Comparison of ENCODE assay signal across 1 cellular context in the genomic region with DNA sequence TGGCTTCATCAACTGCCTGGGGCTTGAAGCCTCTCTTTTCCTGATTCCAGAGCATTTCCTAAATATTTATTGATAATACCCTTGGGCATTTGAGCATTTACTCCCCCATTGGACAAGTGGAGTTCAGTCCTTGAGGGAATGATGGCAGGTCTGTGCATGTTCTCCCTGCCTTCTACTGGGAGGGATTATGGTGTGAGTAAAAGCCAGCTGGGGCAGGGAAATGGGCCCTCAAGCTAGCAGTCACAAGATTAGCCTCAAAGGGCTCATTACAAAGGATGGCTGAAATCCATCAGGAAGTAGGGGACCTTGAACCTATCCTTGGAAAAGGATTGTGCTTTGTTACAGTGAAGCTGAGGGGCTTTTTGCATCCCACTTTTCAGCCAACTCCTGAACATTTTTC.
TF ChIP-seq lines count a peak whose summit lies in the region.

No MANE protein-coding gene starts in this region.

TF ChIP-seq in H1, 55 proteins besides CTCF, POLR2A, EP300 and RAD21:
- TF ChIP-seq, protein P1, sequence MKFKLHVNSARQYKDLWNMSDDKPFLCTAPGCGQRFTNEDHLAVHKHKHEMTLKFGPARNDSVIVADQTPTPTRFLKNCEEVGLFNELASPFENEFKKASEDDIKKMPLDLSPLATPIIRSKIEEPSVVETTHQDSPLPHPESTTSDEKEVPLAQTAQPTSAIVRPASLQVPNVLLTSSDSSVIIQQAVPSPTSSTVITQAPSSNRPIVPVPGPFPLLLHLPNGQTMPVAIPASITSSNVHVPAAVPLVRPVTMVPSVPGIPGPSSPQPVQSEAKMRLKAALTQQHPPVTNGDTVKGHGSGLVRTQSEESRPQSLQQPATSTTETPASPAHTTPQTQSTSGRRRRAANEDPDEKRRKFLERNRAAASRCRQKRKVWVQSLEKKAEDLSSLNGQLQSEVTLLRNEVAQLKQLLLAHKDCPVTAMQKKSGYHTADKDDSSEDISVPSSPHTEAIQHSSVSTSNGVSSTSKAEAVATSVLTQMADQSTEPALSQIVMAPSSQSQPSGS (IDR thresholded peaks at IDR 0.05; ENCODE audit: low read length): no peak
- TF ChIP-seq ATF3 (IDR thresholded peaks at IDR 0.05; ENCODE audit: insufficient read depth, low read depth, low read length) (no peak), SP4 (IDR thresholded peaks at IDR 0.05; ENCODE audit: low read length) (no peak), ASH2L (IDR thresholded peaks at IDR 0.05; ENCODE audit: low read length) (no peak), CHD1 (IDR thresholded peaks at IDR 0.05; ENCODE audit: low read depth, low read length) (no peak), ZNF274 (IDR thresholded peaks at IDR 0.05; ENCODE audit: borderline replicate concordance, extremely low read depth, low read length) (no peak), CBX8 (IDR thresholded peaks at IDR 0.05; ENCODE audit: borderline replicate concordance, low read depth, low read length) (no peak), CHD2 (IDR thresholded peaks at IDR 0.05; ENCODE audit: low read length) (no peak), SIRT6 (IDR thresholded peaks at IDR 0.05; ENCODE audit: low read length) (no peak), SIX5 (IDR thresholded peaks at IDR 0.05; ENCODE audit: low read depth, low read length) (no peak)
- TF ChIP-seq, protein P2, sequence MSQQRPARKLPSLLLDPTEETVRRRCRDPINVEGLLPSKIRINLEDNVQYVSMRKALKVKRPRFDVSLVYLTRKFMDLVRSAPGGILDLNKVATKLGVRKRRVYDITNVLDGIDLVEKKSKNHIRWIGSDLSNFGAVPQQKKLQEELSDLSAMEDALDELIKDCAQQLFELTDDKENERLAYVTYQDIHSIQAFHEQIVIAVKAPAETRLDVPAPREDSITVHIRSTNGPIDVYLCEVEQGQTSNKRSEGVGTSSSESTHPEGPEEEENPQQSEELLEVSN (IDR thresholded peaks at IDR 0.05): no peak
